ENCODE assay signal across 28 cellular contexts in the genomic region with DNA sequence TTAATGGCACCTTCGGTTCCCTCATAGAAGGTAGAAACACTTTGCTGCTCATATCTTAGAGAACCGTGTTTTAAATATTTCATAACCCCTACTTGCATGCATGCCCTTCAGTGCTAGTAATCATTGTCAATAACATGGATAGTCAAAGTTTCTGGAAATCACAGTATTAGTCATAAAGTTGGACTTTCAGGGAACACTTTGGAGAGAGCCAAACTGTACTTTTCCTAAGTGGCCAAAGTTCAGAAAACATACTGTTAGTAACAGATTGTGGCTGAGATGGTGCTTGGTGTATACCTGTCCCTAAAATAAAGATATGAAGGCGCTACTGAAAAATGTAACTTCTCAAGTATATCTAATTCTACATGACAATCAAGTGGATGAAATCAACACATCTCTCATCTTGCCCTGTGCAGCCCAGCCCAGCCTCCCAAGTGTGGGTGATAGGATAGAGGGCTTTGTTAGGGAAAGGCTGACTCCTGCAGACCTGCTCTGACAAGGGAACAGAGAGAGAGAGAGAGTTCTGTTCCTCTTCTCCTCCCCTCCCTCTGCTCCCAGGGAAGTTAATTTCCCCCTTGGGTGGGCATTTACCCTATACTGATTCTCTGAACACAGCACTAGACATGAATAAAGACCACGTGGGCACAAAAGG. TPM values are rescaled to one million over a fixed set of nuclear protein-coding genes. Genes with fewer than 3 reads are reported as not detected.
DNase-seq lines count a peak whose midpoint lies in the region; ATAC-seq, FAIRE-seq and TF ChIP-seq lines count a peak whose summit lies in the region.
"Had no signal": no experiment of that assay in that cellular context is flagged by ENCODE, and none has a peak within 500 bp of the region (broad histone marks: within the 10 kb centered on the region; RNA-seq: fewer than 3 reads in every experiment).

No MANE protein-coding gene starts in this region.

- in situ Hi-C loops in GM23248 (cut with MboI), result no loop called here
- in situ Hi-C loops in K562 (cut with MboI), result no loop called here

- no peak for FAIRE-seq in K562 (lab: Jason Lieb, UNC)
- FAIRE-seq: GM12892 had no signal

- peak; percentile 3 for DNase-seq in GM23248
- no peak for DNase-seq in K562 (ENCODE audit: extremely low read depth in 1 of 4, low spot score in 3 of 4)
- DNase-seq in left lung, result no peak
- no peak for DNase-seq in NCI-H2081 treated with DMSO at 0.1 percent for 48 hours (lab: John Stamatoyannopoulos, UW)
- no peak for DNase-seq in NCI-H128 (lab: John Stamatoyannopoulos, UW; ENCODE audit: unreplicated experiment)
- no peak for DNase-seq in posterior cingulate gyrus
- DNase-seq: 8988T, DMS153, DND-41, H7, KBM-7, MV-4-11, NCI-H1105, NCI-H2029, NCI-H226, NCI-H510A, NCI-H69, OCI-M1, SJCRH30 had no signal

- no peaks in the 10 kb centered on the region for H3K9me3 ChIP-seq in GM23248 (ENCODE audit: low read depth)
- no peaks in the 10 kb centered on the region for H3K9me3 ChIP-seq in K562 (replicated peaks; ENCODE audit: control insufficient read depth, insufficient read depth, low read depth, low read length)
- no peaks in the 10 kb centered on the region for H3K9me3 ChIP-seq in left lung
- no peaks in the 10 kb centered on the region for H3K9me3 ChIP-seq in subcutaneous abdominal adipose tissue (ENCODE audit: control insufficient read depth in 5 of 5, low read length in 5 of 5)
- H3K9me3 ChIP-seq: SJCRH30 had no signal

- TF ChIP-seq RAD21 in K562 (CRISPR knock-in tag; conservative IDR thresholded peaks at IDR 0.05 in 1 of 2, IDR thresholded peaks at IDR 0.05 in 1 of 2), result no peak

- no peak for TF ChIP-seq POLR2A in K562 (conservative IDR thresholded peaks at IDR 0.05)

- no peaks in the 10 kb centered on the region for H3K9me2 ChIP-seq in GM23248 (ENCODE audit: insufficient read depth)

- no peak overlapping the region for H2AFZ ChIP-seq in GM23248
- no peak overlapping the region for H2AFZ ChIP-seq in K562 (ENCODE audit: low read depth, low read length)

- H3K4me1 ChIP-seq in GM23248 (ENCODE audit: insufficient read depth), result no peaks in the 10 kb centered on the region
- no peaks in the 10 kb centered on the region for H3K4me1 ChIP-seq in K562 (replicated peaks in 1 of 2; ENCODE audit: control insufficient read depth in 2 of 2, insufficient read depth in 2 of 2, low read length in 2 of 2)
- H3K4me1 ChIP-seq in left lung, result no peaks in the 10 kb centered on the region
- H3K4me1 ChIP-seq in subcutaneous abdominal adipose tissue (ENCODE audit: control insufficient read depth in 5 of 5, insufficient read depth in 5 of 5, low read length in 5 of 5), result peaks cover 0 to 12% (median 4%) of the 10 kb centered on the region in 5 donors
- H3K4me1 ChIP-seq: SJCRH30 had no signal

- CTCF ChIA-PET in K562 (lab: Yijun Ruan, JAX; ENCODE audit: low intra/inter-chr PET ratio), result no interaction called here

- no peak overlapping the region for H3K27ac ChIP-seq in GM23248
- no peak overlapping the region for H3K27ac ChIP-seq in K562 (ENCODE audit: extremely low read depth, low read depth, low read length)
- peak overlapping the region in 1 of 2 donors; percentile 34 for H3K27ac ChIP-seq in left lung
- peak overlapping the region; percentile 81 for H3K27ac ChIP-seq in subcutaneous abdominal adipose tissue (ENCODE audit: low read depth, low read length)
- H3K27ac ChIP-seq: SJCRH30 had no signal

- POLR2A ChIA-PET in K562 (lab: Yijun Ruan, JAX), result no interaction called here

- 45% methylated on average over 4 of the region's 4 CpGs for WGBS in GM23248 (ENCODE audit: low coverage in 1 of 2, low lambda C conversion rate in 2 of 2, missing lambda C conversion rate in 2 of 2), 2 experiments
- WGBS in K562 (ENCODE audit: insufficient coverage, low coverage, missing lambda C conversion rate), result 0% methylated on average over 4 of the region's 4 CpGs

- ATAC-seq in K562 (peak; percentile 29; the same call in 1 of the 3 replicates), left lung (peak; percentile 54)
- ATAC-seq: Right ventricle myocardium inferior, SK-N-SH treated with all-trans-retinoic acid at 6 μM for 48 hours had no signal

- H3K27me3 ChIP-seq in GM23248 (replicated peaks; ENCODE audit: insufficient read depth), result no peaks in the 10 kb centered on the region
- peaks cover 2 to 49% of the 10 kb centered on the region in 2 experiments; a peak in 2 of 5 replicates for H3K27me3 ChIP-seq in K562 (ENCODE audit: control insufficient read depth in 2 of 2, insufficient read depth in 2 of 2, low read length in 2 of 2)
- H3K27me3 ChIP-seq in left lung, result no peaks in the 10 kb centered on the region
- H3K27me3 ChIP-seq in subcutaneous abdominal adipose tissue (ENCODE audit: control insufficient read depth in 5 of 5, insufficient read depth in 4 of 5, low read length in 5 of 5), result no peaks in the 10 kb centered on the region
- H3K27me3 ChIP-seq: SJCRH30 had no signal

- H3K79me2 ChIP-seq in GM23248 (ENCODE audit: insufficient read depth) (no peaks in the 10 kb centered on the region), K562 (ENCODE audit: control insufficient read depth, insufficient read depth, low read length) (no peaks in the 10 kb centered on the region)

- H3K9me1 ChIP-seq in K562 (ENCODE audit: control insufficient read depth, insufficient read depth, low read length), result no peaks in the 10 kb centered on the region

- intact Hi-C loops in K562 (cut with micrococcal nuclease), result no loop called here
- intact Hi-C loops in left lung (cut with DNase I), result no loop called here
- intact Hi-C loops in posterior cingulate gyrus (cut with DNase I), result no loop called here

- H3K4me2 ChIP-seq in GM23248 (ENCODE audit: unreplicated experiment) (no peak overlapping the region), K562 (ENCODE audit: insufficient read depth, low read length) (no peak overlapping the region)

- H3K9ac ChIP-seq in GM23248, result no peak overlapping the region
- H3K9ac ChIP-seq in K562 (ENCODE audit: insufficient read depth in 1 of 2, low read depth in 2 of 2, low read length in 2 of 2), result no peak overlapping the region
- peak overlapping the region in 1 of 5 donors; percentile 53 for H3K9ac ChIP-seq in subcutaneous abdominal adipose tissue (ENCODE audit: low read length in 5 of 5)

- TF ChIP-seq CTCF in K562 (IDR thresholded peaks at IDR 0.05 in 2 of 3, conservative IDR thresholded peaks at IDR 0.05 in 1 of 3; ENCODE audit: insufficient read depth in 2 of 3, low read depth in 1 of 3, low read length in 3 of 3) (no peak), left lung (IDR thresholded peaks at IDR 0.05) (no peak)

- H3K36me3 ChIP-seq in GM23248 (ENCODE audit: low read depth), result no peaks in the 10 kb centered on the region
- no peaks in the 10 kb centered on the region for H3K36me3 ChIP-seq in K562 (ENCODE audit: control insufficient read depth, insufficient read depth, low read length)
- no peaks in the 10 kb centered on the region for H3K36me3 ChIP-seq in left lung
- H3K36me3 ChIP-seq in subcutaneous abdominal adipose tissue (ENCODE audit: control insufficient read depth in 5 of 5, insufficient read depth in 5 of 5, low read length in 5 of 5), result no peaks in the 10 kb centered on the region
- H3K36me3 ChIP-seq: SJCRH30 had no signal

- H3F3A ChIP-seq in GM23248 (ENCODE audit: insufficient read depth), result no peaks in the 10 kb centered on the region

- no TSS peak for BruUV-seq in K562 (replicated peaks; lab: Mats Ljungman, UMichigan)

- no peak for TF ChIP-seq EP300 in K562 (IDR thresholded peaks at IDR 0.05; ENCODE audit: low read length)

- no peak overlapping the region for H3K4me3 ChIP-seq in GM23248
- no peak overlapping the region for H3K4me3 ChIP-seq in K562
- H3K4me3 ChIP-seq in left lung, result no peak overlapping the region
- no peak overlapping the region for H3K4me3 ChIP-seq in subcutaneous abdominal adipose tissue (ENCODE audit: low read depth in 1 of 5, low read length in 5 of 5)
- H3K4me3 ChIP-seq: SJCRH30 had no signal

- H4K20me1 ChIP-seq in GM23248 (ENCODE audit: insufficient read depth) (no peaks in the 10 kb centered on the region), K562 (replicated peaks; ENCODE audit: control insufficient read depth, insufficient read depth, low read length) (no peaks in the 10 kb centered on the region)

RNA-seq across cellular contexts. Expression of a gene that starts 14.4 kb away (rescaled TPM):
- total RNA-seq in GM23248 (2014; rRNA removed; shearing (Covaris generic)), result not detected in 2 replicates
- polyA plus RNA-seq in GM23248 (2016; fragmentation: Nextera tagmentation; extraction: Ambion mirVana) (not detected in 2 replicates), K562 (2011; rRNA removed) (not detected in 2 replicates), K562 (2014; fragmentation: Illumina TruSeq; extraction: Trizol) (not detected in 2 replicates), K562 (2014; fragmentation: Nextera tagmentation; extraction: Ambion mirVana) (not detected), K562 (2014; rRNA removed) (not detected in 2 replicates)
- not detected in 2 replicates for total RNA-seq in K562 (2011; cell fraction: chromatin; rRNA removed; ENCODE audit: low replicate concordance)
- not detected in 2 replicates for total RNA-seq in K562 (2011; cell fraction: nucleolus; rRNA removed)
- total RNA-seq in K562 (2011; cell fraction: nucleoplasm; rRNA removed), result not detected in 2 replicates
- total RNA-seq in K562 (2014; rRNA removed) (not detected in 2 replicates), K562 (2014; rRNA removed; fragmentation: Illumina TruSeq; extraction: Trizol) (not detected in 2 replicates), K562 (2015; rRNA removed; fragmentation: Illumina TruSeq; extraction: Trizol) (not detected in 2 replicates), K562 (2021) (not detected in 2 replicates), left lung (under 1 TPM in 1 of 2 donors, not detected in 1; 0.58 TPM)
- polyA plus RNA-seq in K562 (2011; cell fraction: cytosol; rRNA removed), result not detected in 2 replicates
- polyA plus RNA-seq in K562 (2011; cell fraction: nucleus; rRNA removed), result not detected in 2 replicates
- not detected in 2 replicates for polyA plus RNA-seq in K562 (2012)
- polyA minus RNA-seq in K562 (2011; rRNA and poly(A)+ RNA removed), result not detected in 2 replicates
- not detected in 2 replicates for polyA minus RNA-seq in K562 (2011; cell fraction: cytosol; rRNA and poly(A)+ RNA removed)
- not detected in 2 replicates for polyA minus RNA-seq in K562 (2011; cell fraction: nucleus; rRNA and poly(A)+ RNA removed)
- total RNA-seq: H7, HT1080, LHCN-M2, MCF 10A, RPMI7951, SJCRH30 had no signal

RNA-seq across cellular contexts. Expression of a gene that starts 16.0 kb away (rescaled TPM):
- total RNA-seq in GM23248 (2014; rRNA removed; shearing (Covaris generic)), result not detected in 2 replicates
- not detected in 2 replicates for polyA plus RNA-seq in GM23248 (2016; fragmentation: Nextera tagmentation; extraction: Ambion mirVana)
- total RNA-seq in K562 (2011; cell fraction: chromatin; rRNA removed; ENCODE audit: low replicate concordance), result 0.30 TPM in 1 of 2 replicates, not detected in the other
- not detected in 2 replicates for total RNA-seq in K562 (2011; cell fraction: nucleolus; rRNA removed)
- total RNA-seq in K562 (2011; cell fraction: nucleoplasm; rRNA removed), result 0.31 TPM in 1 of 2 replicates, not detected in the other
- not detected in 2 replicates for total RNA-seq in K562 (2014; rRNA removed)
- total RNA-seq in K562 (2014; rRNA removed; fragmentation: Illumina TruSeq; extraction: Trizol), result 0.07 TPM in 1 of 2 replicates, not detected in the other
- total RNA-seq in K562 (2015; rRNA removed; fragmentation: Illumina TruSeq; extraction: Trizol), result 0.07 TPM in 1 of 2 replicates, not detected in the other
- total RNA-seq in K562 (2021), result not detected in 2 replicates
- polyA plus RNA-seq in K562 (2011; rRNA removed), result not detected in 2 replicates
- not detected in 2 replicates for polyA plus RNA-seq in K562 (2011; cell fraction: cytosol; rRNA removed)
- polyA plus RNA-seq in K562 (2011; cell fraction: nucleus; rRNA removed), result not detected in 2 replicates
- not detected in 2 replicates for polyA plus RNA-seq in K562 (2012)
- not detected in 2 replicates for polyA plus RNA-seq in K562 (2014; fragmentation: Illumina TruSeq; extraction: Trizol)
- not detected for polyA plus RNA-seq in K562 (2014; fragmentation: Nextera tagmentation; extraction: Ambion mirVana)
- not detected in 2 replicates for polyA plus RNA-seq in K562 (2014; rRNA removed)
- polyA minus RNA-seq in K562 (2011; rRNA and poly(A)+ RNA removed), result 0.07 TPM in 1 of 2 replicates, not detected in the other
- polyA minus RNA-seq in K562 (2011; cell fraction: cytosol; rRNA and poly(A)+ RNA removed), result not detected in 2 replicates
- polyA minus RNA-seq in K562 (2011; cell fraction: nucleus; rRNA and poly(A)+ RNA removed), result not detected in 2 replicates
- not detected for total RNA-seq in left lung
- total RNA-seq: H7, HT1080, LHCN-M2, Right ventricle myocardium inferior, RPMI7951, SJCRH30 had no signal
- polyA plus RNA-seq: BJ had no signal
